ENCODE assay signal across 18 cellular contexts in the genomic region with DNA sequence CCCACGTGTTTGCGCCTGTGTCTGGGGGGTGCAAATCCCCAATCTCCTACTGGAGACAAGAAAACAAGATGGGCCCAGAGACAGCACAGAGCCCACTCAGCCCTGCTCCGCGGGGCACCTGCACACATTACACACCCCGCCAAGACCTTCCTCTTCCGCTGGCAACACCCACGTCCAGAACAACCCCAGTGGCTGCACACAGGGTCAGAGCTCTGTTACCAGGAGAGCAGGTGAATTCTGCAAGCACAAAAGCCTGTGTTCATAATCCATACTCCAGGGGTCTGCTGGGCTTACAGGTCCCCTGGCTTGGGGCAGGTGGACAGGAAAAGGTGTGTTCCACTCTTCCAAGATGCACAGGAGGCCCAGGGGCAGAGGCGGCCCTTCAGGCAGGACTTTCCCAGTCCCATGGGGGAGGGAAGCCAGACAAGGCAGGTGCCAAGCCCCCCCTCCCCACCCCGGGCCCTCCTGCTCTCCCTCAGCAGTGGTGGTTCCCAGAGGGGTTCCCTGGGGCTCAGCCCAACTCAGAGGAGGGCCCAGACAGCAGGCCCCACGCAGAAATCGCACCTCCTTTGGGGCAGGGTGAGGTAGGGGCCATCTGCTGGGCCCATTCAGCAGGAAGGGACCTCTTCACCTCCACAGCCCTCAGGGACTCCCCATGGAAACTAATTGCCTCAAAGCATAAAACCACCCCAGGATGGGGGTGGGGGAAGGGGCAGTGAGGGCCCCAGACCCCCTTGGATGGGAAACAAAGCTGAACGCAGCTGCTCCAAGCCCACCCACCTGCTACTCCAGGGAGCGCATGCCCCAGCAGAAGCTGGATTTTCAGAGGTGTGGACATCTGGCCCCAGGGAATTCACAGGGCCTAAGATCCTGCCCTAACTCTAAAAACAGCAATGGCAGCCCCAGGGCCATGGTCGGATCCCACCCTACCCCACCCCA.
DNase-seq lines count a peak whose midpoint lies in the region; ATAC-seq, FAIRE-seq and TF ChIP-seq lines count a peak whose summit lies in the region.
"Had no signal": no experiment of that assay in that cellular context is flagged by ENCODE, and none has a peak within 500 bp of the region (broad histone marks: within the 10 kb centered on the region; RNA-seq: fewer than 3 reads in every experiment).

No MANE protein-coding gene starts in this region.

- peak overlapping the region; percentile 78 for H3K4me2 ChIP-seq in HepG2 (ENCODE audit: low read depth, low read length)

- H3K9me3 ChIP-seq in NT2/D1 (ENCODE audit: insufficient read depth, low read length): no peaks in the 10 kb centered on the region
- no peaks in the 10 kb centered on the region for H3K9me3 ChIP-seq in HepG2 (ENCODE audit: low read length)
- H3K9me3 ChIP-seq: psoas muscle had no signal

- H2AFZ ChIP-seq in HepG2 (ENCODE audit: low read length): no peak overlapping the region
- H2AFZ ChIP-seq: GM23248 had no signal

- TF ChIP-seq POLR2A in HepG2 (IDR thresholded peaks at IDR 0.05; ENCODE audit: insufficient read depth in 1 of 2, low read depth in 2 of 2, low read length in 2 of 2): no peak

- H3K4me3 ChIP-seq in NT2/D1 (ENCODE audit: insufficient read length, low read depth) (no peak overlapping the region), HepG2 (replicated peaks in 1 of 3; ENCODE audit: insufficient read depth in 1 of 3, low read depth in 2 of 3, low read length in 3 of 3) (peak overlapping the region in 1 of 3 experiments; percentile 58; a peak in 1 of 6 replicates)
- H3K4me3 ChIP-seq: GM23248, psoas muscle had no signal

- no peak for TF ChIP-seq CTCF in HepG2 (CRISPR knock-in tag; IDR thresholded peaks at IDR 0.05)

- ATAC-seq in HepG2 (no peak), HG03280 (IDR thresholded peaks at IDR 0.05; ENCODE audit: unreplicated experiment) (no peak), HG03159 (IDR thresholded peaks at IDR 0.05; ENCODE audit: unreplicated experiment) (no peak), GM18502 (IDR thresholded peaks at IDR 0.05; ENCODE audit: poor library complexity, unreplicated experiment) (no peak)
- ATAC-seq: psoas muscle had no signal

- BruUV-seq in HepG2 (replicated peaks; lab: Mats Ljungman, UMichigan): no TSS peak

- DNase-seq in NCI-H510A treated with DMSO at 0.1 percent for 48 hours (lab: John Stamatoyannopoulos, UW): peak; percentile 23
- no peak for DNase-seq in NCI-H510A (lab: John Stamatoyannopoulos, UW)
- DNase-seq in NT2/D1 (ENCODE audit: low read depth, low spot score): no peak
- DNase-seq in HepG2 (ENCODE audit: low spot score): no peak
- DNase-seq in Ammon's horn (ENCODE audit: low spot score): no peak
- DNase-seq: activated CD4-positive, alpha-beta T cell treated with anti-CD3 and anti-CD28 coated beads, Interleukin-2, amount 10 ng/mL, durations not matched to agents 7 days and 5 days; activated CD8-positive, alpha-beta memory T cell treated with anti-CD3 and anti-CD28 coated beads, Interleukin-2, amount 50 U/mL, for 4 hours; activated gamma-delta T cell; CD4-positive, alpha-beta T cell; foreskin fibroblast; GM23248; NCI-H1436; NCI-H226; psoas muscle had no signal

- WGBS in HepG2 (ENCODE audit: low lambda C conversion rate): 83% methylated on average over 6 of the region's 14 CpGs

- CTCF ChIA-PET in HepG2 (lab: Yijun Ruan, JAX; ENCODE audit: low intra/inter-chr PET ratio, low total read pairs): no interaction called here

- FAIRE-seq in HepG2 (lab: Jason Lieb, UNC): no peak
- FAIRE-seq: bronchial epithelial cell had no signal

- in situ Hi-C loops in HepG2 (cut with HindIII; ENCODE audit: extremely low pct_ligation_motif_present, low pct_unique_long_range_greater_than_20kb): no loop called here

- H3K36me3 ChIP-seq in NT2/D1 (ENCODE audit: insufficient read depth, insufficient read length, low read length) (peaks cover 16% of the 10 kb centered on the region), HepG2 (replicated peaks in 1 of 2; ENCODE audit: control insufficient read depth in 1 of 2, insufficient read depth in 2 of 2, low read length in 2 of 2) (no peaks in the 10 kb centered on the region)

- TF ChIP-seq RAD21 in HepG2 (CRISPR knock-in tag; IDR thresholded peaks at IDR 0.05): no peak

- intact Hi-C loops in HepG2 (cut with micrococcal nuclease; ENCODE audit: unreplicated experiment): no loop called here

- peaks cover 61% of the 10 kb centered on the region for H3K4me1 ChIP-seq in NT2/D1 (ENCODE audit: insufficient read depth, insufficient read length)
- H3K4me1 ChIP-seq in HepG2 (ENCODE audit: insufficient read depth, low read length): peaks cover 95% of the 10 kb centered on the region
- H3K4me1 ChIP-seq: psoas muscle had no signal

- H3K27ac ChIP-seq in HepG2 (ENCODE audit: extremely low read length, insufficient read depth, low read length): peak overlapping the region; percentile 95
- H3K27ac ChIP-seq: GM23248, psoas muscle had no signal

- H3K9ac ChIP-seq in NT2/D1 (ENCODE audit: insufficient read length, low read depth) (peak overlapping the region; percentile 42), HepG2 (ENCODE audit: insufficient read depth, low read depth, low read length) (peak overlapping the region; percentile 55)
- H3K9ac ChIP-seq: GM23248 had no signal

- H4K20me1 ChIP-seq in HepG2 (ENCODE audit: insufficient read depth, low read length): peaks cover 16% of the 10 kb centered on the region; the same call in 1 of the 2 replicates

- no peaks in the 10 kb centered on the region for H3K27me3 ChIP-seq in NT2/D1 (ENCODE audit: insufficient read depth, insufficient read length)
- no peaks in the 10 kb centered on the region for H3K27me3 ChIP-seq in HepG2 (ENCODE audit: control insufficient read depth in 1 of 2, insufficient read depth in 2 of 2, low read length in 2 of 2)

- H3K79me2 ChIP-seq in HepG2 (ENCODE audit: insufficient read depth, low read length): peaks cover 81% of the 10 kb centered on the region

- POLR2A ChIA-PET in HepG2 (lab: Yijun Ruan, JAX): interaction anchor here (3.1 kb wide), 1 partner anchor 28 kb away, joined by 13 read pairs; no protein-coding TSS in a partner anchor

- TF ChIP-seq EP300 in HepG2 (IDR thresholded peaks at IDR 0.05; ENCODE audit: low read depth in 2 of 2, low read length in 2 of 2): no peak
- no peak for TF ChIP-seq EP300 in HepG2 (CRISPR knock-in tag; IDR thresholded peaks at IDR 0.05; ENCODE audit: borderline replicate concordance)

TF ChIP-seq in HepG2, 621 proteins besides CTCF, POLR2A, EP300 and RAD21 (continues in another document):
- no peak for TF ChIP-seq REL (CRISPR knock-in tag; conservative IDR thresholded peaks at IDR 0.05)
- no peak for TF ChIP-seq ATF7 (IDR thresholded peaks at IDR 0.05)
- no peak for TF ChIP-seq ATF7 (CRISPR knock-in tag; IDR thresholded peaks at IDR 0.05)
- TF ChIP-seq, protein P1, sequence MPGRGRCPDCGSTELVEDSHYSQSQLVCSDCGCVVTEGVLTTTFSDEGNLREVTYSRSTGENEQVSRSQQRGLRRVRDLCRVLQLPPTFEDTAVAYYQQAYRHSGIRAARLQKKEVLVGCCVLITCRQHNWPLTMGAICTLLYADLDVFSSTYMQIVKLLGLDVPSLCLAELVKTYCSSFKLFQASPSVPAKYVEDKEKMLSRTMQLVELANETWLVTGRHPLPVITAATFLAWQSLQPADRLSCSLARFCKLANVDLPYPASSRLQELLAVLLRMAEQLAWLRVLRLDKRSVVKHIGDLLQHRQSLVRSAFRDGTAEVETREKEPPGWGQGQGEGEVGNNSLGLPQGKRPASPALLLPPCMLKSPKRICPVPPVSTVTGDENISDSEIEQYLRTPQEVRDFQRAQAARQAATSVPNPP (CRISPR knock-in tag; IDR thresholded peaks at IDR 0.05): no peak
- TF ChIP-seq, protein P2, sequence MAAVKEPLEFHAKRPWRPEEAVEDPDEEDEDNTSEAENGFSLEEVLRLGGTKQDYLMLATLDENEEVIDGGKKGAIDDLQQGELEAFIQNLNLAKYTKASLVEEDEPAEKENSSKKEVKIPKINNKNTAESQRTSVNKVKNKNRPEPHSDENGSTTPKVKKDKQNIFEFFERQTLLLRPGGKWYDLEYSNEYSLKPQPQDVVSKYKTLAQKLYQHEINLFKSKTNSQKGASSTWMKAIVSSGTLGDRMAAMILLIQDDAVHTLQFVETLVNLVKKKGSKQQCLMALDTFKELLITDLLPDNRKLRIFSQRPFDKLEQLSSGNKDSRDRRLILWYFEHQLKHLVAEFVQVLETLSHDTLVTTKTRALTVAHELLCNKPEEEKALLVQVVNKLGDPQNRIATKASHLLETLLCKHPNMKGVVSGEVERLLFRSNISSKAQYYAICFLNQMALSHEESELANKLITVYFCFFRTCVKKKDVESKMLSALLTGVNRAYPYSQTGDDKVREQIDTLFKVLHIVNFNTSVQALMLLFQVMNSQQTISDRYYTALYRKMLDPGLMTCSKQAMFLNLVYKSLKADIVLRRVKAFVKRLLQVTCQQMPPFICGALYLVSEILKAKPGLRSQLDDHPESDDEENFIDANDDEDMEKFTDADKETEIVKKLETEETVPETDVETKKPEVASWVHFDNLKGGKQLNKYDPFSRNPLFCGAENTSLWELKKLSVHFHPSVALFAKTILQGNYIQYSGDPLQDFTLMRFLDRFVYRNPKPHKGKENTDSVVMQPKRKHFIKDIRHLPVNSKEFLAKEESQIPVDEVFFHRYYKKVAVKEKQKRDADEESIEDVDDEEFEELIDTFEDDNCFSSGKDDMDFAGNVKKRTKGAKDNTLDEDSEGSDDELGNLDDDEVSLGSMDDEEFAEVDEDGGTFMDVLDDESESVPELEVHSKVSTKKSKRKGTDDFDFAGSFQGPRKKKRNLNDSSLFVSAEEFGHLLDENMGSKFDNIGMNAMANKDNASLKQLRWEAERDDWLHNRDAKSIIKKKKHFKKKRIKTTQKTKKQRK (IDR thresholded peaks at IDR 0.05; ENCODE audit: low read length): no peak
- TF ChIP-seq, protein P3, sequence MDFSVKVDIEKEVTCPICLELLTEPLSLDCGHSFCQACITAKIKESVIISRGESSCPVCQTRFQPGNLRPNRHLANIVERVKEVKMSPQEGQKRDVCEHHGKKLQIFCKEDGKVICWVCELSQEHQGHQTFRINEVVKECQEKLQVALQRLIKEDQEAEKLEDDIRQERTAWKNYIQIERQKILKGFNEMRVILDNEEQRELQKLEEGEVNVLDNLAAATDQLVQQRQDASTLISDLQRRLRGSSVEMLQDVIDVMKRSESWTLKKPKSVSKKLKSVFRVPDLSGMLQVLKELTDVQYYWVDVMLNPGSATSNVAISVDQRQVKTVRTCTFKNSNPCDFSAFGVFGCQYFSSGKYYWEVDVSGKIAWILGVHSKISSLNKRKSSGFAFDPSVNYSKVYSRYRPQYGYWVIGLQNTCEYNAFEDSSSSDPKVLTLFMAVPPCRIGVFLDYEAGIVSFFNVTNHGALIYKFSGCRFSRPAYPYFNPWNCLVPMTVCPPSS (IDR thresholded peaks at IDR 0.05): no peak
- no peak for TF ChIP-seq KLF6 (CRISPR knock-in tag; IDR thresholded peaks at IDR 0.05)
- TF ChIP-seq, protein P4, sequence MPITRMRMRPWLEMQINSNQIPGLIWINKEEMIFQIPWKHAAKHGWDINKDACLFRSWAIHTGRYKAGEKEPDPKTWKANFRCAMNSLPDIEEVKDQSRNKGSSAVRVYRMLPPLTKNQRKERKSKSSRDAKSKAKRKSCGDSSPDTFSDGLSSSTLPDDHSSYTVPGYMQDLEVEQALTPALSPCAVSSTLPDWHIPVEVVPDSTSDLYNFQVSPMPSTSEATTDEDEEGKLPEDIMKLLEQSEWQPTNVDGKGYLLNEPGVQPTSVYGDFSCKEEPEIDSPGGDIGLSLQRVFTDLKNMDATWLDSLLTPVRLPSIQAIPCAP (CRISPR knock-in tag; IDR thresholded peaks at IDR 0.05; ENCODE audit: low read depth): no peak
